In the genomic region with DNA sequence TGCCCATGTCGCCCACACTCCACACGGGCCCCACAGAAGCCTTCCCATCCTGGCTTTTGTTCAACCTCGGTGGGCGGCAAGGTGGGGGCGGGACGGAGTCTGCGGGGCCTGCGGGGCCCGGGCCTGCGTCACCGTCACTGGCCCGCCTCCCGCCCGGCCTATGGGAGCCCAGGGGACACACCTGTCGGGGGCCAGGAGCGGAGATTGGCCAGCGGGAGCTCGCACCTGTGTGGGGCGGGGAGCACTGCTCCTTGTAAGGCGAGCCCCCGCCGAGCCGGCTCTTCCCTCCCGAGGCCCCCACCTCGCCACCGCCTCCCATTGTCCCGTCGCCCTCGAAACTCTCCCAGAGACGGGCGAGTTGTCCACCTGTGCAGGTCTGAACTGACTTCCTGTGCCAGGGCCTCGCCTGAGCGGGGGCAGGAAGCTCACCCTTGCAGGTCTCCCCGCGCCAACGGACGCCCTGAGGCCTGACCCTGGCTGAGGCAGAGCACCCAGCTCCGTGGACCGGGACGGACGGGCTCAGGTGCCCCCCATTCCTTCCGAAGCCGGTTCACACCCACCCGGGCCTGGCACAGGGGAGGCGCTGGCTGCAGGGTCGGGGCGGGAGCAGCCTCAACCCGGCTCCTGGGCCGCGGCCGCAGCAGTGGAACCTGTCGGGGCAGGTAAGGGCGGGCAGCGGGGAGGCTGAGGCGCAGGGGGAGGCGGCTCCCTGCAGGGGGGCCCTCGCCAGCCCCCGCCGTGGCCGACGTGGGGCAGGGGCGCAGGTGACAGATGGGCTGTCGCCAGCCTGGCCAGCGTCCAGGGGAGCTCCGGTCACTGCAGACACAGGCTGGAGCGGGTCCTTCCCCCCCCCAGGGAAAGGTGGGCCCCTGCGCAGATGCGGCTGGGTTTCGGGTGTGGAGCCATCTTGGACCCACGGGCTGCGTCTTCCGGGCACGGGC, we compare ENCODE assay signal across 14 cellular contexts. TPM values are rescaled to one million over a fixed set of nuclear protein-coding genes. Genes with fewer than 3 reads are reported as not detected.
DNase-seq lines count a peak whose midpoint lies in the region; TF ChIP-seq lines count a peak whose summit lies in the region.
"Had no signal": no experiment of that assay in that cellular context is flagged by ENCODE, and none has a peak within 500 bp of the region (broad histone marks: within the 10 kb centered on the region; RNA-seq: fewer than 3 reads in every experiment).

No MANE protein-coding gene starts in this region.

- H3K36me3 ChIP-seq in HEK293 (ENCODE audit: control insufficient read depth in 2 of 2, insufficient read depth in 1 of 2, low read length in 2 of 2): no peaks in the 10 kb centered on the region
- H3K36me3 ChIP-seq in esophagus (ENCODE audit: control insufficient read depth in 2 of 2, insufficient read depth in 2 of 2, low read length in 1 of 2): peaks cover 0 to 7% of the 10 kb centered on the region in 2 donors
- H3K36me3 ChIP-seq in parathyroid adenoma (ENCODE audit: control insufficient read depth, insufficient read depth, low read length): no peaks in the 10 kb centered on the region
- H3K36me3 ChIP-seq in brain microvascular endothelial cell (replicated peaks): no peaks in the 10 kb centered on the region
- no peaks in the 10 kb centered on the region for H3K36me3 ChIP-seq in sigmoid colon

- CTCF ChIA-PET in HEK293 (lab: Yijun Ruan, JAX): no interaction called here

- POLR2A ChIA-PET in HEK293 (lab: Yijun Ruan, JAX): no interaction called here

- H3K27ac ChIP-seq in HEK293 (ENCODE audit: extremely low read depth, low read depth, low read length) (no peak overlapping the region), esophagus (ENCODE audit: low read depth in 2 of 2, low read length in 1 of 2) (peak overlapping the region; percentile 95 to 97), parathyroid adenoma (peak overlapping the region; percentile 57), brain microvascular endothelial cell (no peak overlapping the region), sigmoid colon (peak overlapping the region in 1 of 4 donors; percentile 47)
- H3K27ac ChIP-seq: testis had no signal

- intact Hi-C loops in sigmoid colon (cut with DNase I): no loop called here

- peak overlapping the region; percentile 72 for H2AFZ ChIP-seq in parathyroid adenoma

- DNase-seq in NCI-H345 treated with DMSO at 0.1 percent for 48 hours (lab: John Stamatoyannopoulos, UW; ENCODE audit: unreplicated experiment) (peak; percentile 80), brain microvascular endothelial cell (no peak), sigmoid colon (no peak)
- no peak for DNase-seq in activated CD4-positive, CD25-positive, alpha-beta regulatory T cell treated with anti-CD3 and anti-CD28 coated beads, Interleukin-2, amount 50 U/mL, for 72 hours
- no peak for DNase-seq in activated CD4-positive, alpha-beta T cell treated with anti-CD3 and anti-CD28 coated beads, Interleukin-2, amount 50 U/mL, for 48 hours
- DNase-seq: activated CD8-positive, alpha-beta memory T cell treated with anti-CD3 and anti-CD28 coated beads, Interleukin-2, amount 50 U/mL, for 4 hours; CD4-positive, alpha-beta T cell; T-cell; testis had no signal

- H3K4me1 ChIP-seq in HEK293 (ENCODE audit: control insufficient read depth, insufficient read depth, low read length) (peaks cover 2% of the 10 kb centered on the region; the same call in 1 of the 2 replicates), esophagus (ENCODE audit: control insufficient read depth in 2 of 2, insufficient read depth in 2 of 2, low read length in 1 of 2) (peaks cover 4 to 27% of the 10 kb centered on the region in 2 donors), parathyroid adenoma (no peaks in the 10 kb centered on the region), sigmoid colon (peaks cover 0 to 14% (median 11%) of the 10 kb centered on the region in 4 donors)

- H3K27me3 ChIP-seq in esophagus (ENCODE audit: control insufficient read depth in 1 of 2, insufficient read depth in 2 of 2, low read length in 2 of 2) (no peaks in the 10 kb centered on the region), parathyroid adenoma (ENCODE audit: control insufficient read depth, insufficient read depth, low read length) (no peaks in the 10 kb centered on the region), brain microvascular endothelial cell (replicated peaks) (peaks cover 15% of the 10 kb centered on the region), sigmoid colon (peaks cover 7 to 50% (median 48%) of the 10 kb centered on the region in 3 donors)
- H3K27me3 ChIP-seq: testis had no signal

- H3K9me3 ChIP-seq in HEK293 (ENCODE audit: control insufficient read depth, insufficient read depth, low read depth, low read length): no peaks in the 10 kb centered on the region
- no peaks in the 10 kb centered on the region for H3K9me3 ChIP-seq in esophagus (ENCODE audit: control insufficient read depth in 2 of 2, insufficient read depth in 1 of 2, low read depth in 1 of 2, low read length in 1 of 2)
- no peaks in the 10 kb centered on the region for H3K9me3 ChIP-seq in parathyroid adenoma (ENCODE audit: control insufficient read depth, low read length)
- no peaks in the 10 kb centered on the region for H3K9me3 ChIP-seq in sigmoid colon
- H3K9me3 ChIP-seq: testis had no signal

- WGBS in esophagus, 2 donors: 33 to 43% methylated on average over 57 to 73 of the region's 73 CpGs
- 15 to 65% methylated on average over 73 of the region's 73 CpGs for WGBS in sigmoid colon, 2 donors

- in situ Hi-C loops in brain microvascular endothelial cell (cut with HindIII; ENCODE audit: low pct_ligation_motif_present, low sequenced_read_pairs): no loop called here

- TF ChIP-seq CTCF in HEK293 (tag by site-specific recombination; IDR thresholded peaks at IDR 0.05) (no peak), parathyroid adenoma (IDR thresholded peaks at IDR 0.05) (no peak), brain microvascular endothelial cell (IDR thresholded peaks at IDR 0.05; ENCODE audit: low read depth, low read length, missing control alignments) (no peak), sigmoid colon (IDR thresholded peaks at IDR 0.05) (no peak)

- peak overlapping the region; percentile 96 for H3K4me2 ChIP-seq in parathyroid adenoma (ENCODE audit: low read length)

- H3K9ac ChIP-seq in parathyroid adenoma: no peak overlapping the region

- TF ChIP-seq EP300 in sigmoid colon (IDR thresholded peaks at IDR 0.05): no peak

- H3K79me2 ChIP-seq in parathyroid adenoma: no peaks in the 10 kb centered on the region

- H3K4me3 ChIP-seq in HEK293 (ENCODE audit: low read depth, low read length) (peak overlapping the region; percentile 29), esophagus (ENCODE audit: low read depth in 1 of 2, low read length in 2 of 2) (peak overlapping the region; percentile 65 to 84), parathyroid adenoma (ENCODE audit: low read depth, low read length) (peak overlapping the region; percentile 91), brain microvascular endothelial cell (ENCODE audit: low read depth, low read length) (no peak overlapping the region), sigmoid colon (peak overlapping the region in 1 of 4 donors; percentile 18)
- H3K4me3 ChIP-seq: testis had no signal

- peak in 1 of 2 donors; percentile 65 for TF ChIP-seq POLR2A in sigmoid colon (IDR thresholded peaks at IDR 0.05)

TF ChIP-seq in HEK293, 187 proteins besides CTCF, POLR2A, EP300 and RAD21:
- TF ChIP-seq ZBTB6 (tag by site-specific recombination; IDR thresholded peaks at IDR 0.05) (no peak), EGR2 (tag by site-specific recombination; IDR thresholded peaks at IDR 0.05; ENCODE audit: low read depth) (peak; percentile 75), ZFHX2 (tag by site-specific recombination; conservative IDR thresholded peaks at IDR 0.05) (peak; percentile 84)

RNA-seq across cellular contexts. Expression of gene TTLL10, which starts 10.8 kb away (rescaled TPM):
- polyA plus RNA-seq in esophagus (under 1 TPM; 0.28 to 0.43 TPM), sigmoid colon (under 1 TPM; 0.46 to 0.70 (median 0.60) TPM)
- not detected for total RNA-seq in sigmoid colon
- total RNA-seq: astrocyte, fibroblast of lung had no signal
- polyA plus RNA-seq: fibroblast of lung had no signal

RNA-seq across cellular contexts. Expression of gene TNFRSF18, which starts 43.5 kb away (rescaled TPM):
- polyA plus RNA-seq in esophagus (1 to 10 TPM; 1.9 to 4.3 TPM), sigmoid colon (1 to 10 TPM in 2 of 3 donors, not detected in 1; 1.2 to 3.9 TPM)
- total RNA-seq in sigmoid colon: under 1 TPM in 1 of 4 donors, not detected in 3; 0.71 TPM
- total RNA-seq: testis had no signal
- polyA plus RNA-seq: fibroblast of lung had no signal

RNA-seq across cellular contexts. Expression of gene C1orf159, which starts 47.0 kb away (rescaled TPM):
- polyA plus RNA-seq in esophagus (10 to 100 TPM; 13.0 to 27.5 TPM), sigmoid colon (10 to 100 TPM in 1 of 3 donors, 1 to 10 TPM in 2; 6.6 to 25.3 (median 6.9) TPM)
- total RNA-seq in sigmoid colon: 10 to 100 TPM in 2 of 4 donors, 1 to 10 TPM in 2; 7.9 to 13.8 (median 10.4) TPM

RNA-seq across cellular contexts. Expression of gene TNFRSF4, which starts 51.1 kb away (rescaled TPM):
- polyA plus RNA-seq in esophagus (1 to 10 TPM in 1 of 2 donors, under 1 TPM in 1; 0.73 to 1.1 TPM), sigmoid colon (1 to 10 TPM; 1.2 to 8.6 (median 1.2) TPM)
- 1 to 10 TPM in 1 of 4 donors, under 1 TPM in 1, not detected in 2; 0.95 to 1.8 TPM for total RNA-seq in sigmoid colon

Comparison
In these comparisons a context has a peak if more than half of its experiments do, and no peak if none do; other contexts are left out.
1. H3K27ac ChIP-seq: peak in esophagus (2 of 2) and parathyroid adenoma (single experiment); none in HEK293 (single experiment) and brain microvascular endothelial cell (single experiment).